8 cellular contexts compared by ENCODE assay signal in the genomic region with DNA sequence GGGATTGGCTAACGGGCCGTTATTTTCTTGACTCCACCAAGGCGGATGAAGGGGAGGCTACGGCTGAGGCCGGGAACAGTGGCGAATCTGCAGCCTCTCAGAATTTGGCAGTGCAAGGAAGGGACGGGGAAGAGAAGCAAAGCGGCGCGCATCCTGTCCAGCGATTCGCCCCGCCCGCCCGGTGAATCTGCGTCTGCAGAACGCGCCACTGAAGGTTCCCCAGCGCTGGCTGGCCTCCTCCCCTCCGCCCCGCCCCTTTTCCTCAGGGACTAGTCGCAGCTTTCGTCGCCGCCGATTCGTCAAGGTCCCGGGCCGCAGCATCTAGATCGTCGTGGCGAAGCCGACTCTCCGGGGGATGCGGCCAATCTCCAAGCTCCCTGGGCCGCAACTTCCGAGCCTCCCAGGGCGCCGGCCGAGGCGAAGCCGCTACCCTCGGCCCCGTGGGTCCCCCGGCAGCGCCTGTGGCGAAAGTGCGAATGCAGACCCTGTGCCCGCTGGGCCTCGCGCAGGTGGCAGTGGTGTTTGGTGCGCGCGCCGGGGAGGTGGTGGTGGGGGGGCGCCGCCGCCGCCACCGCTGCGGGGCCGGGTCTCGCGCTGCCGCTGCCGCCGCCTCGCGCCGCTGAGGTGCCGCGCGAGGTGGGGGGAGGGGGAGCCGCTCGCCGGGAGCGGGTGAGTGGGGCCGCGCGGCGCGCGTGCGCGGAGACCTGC. TPM values are rescaled to one million over a fixed set of nuclear protein-coding genes. Genes with fewer than 3 reads are reported as not detected.
DNase-seq lines count a peak whose midpoint lies in the region; ATAC-seq, FAIRE-seq and TF ChIP-seq lines count a peak whose summit lies in the region.

A gene (plus strand): TSS at position 299 of the 708 bp plus-strand sequence. CDS start 978 bp downstream, outside the sequence.

- no peaks in the 10 kb centered on the region for H4K20me1 ChIP-seq in mammary epithelial cell (ENCODE audit: insufficient read depth, low read length)

- peaks cover 12% of the 10 kb centered on the region for H3K4me1 Mint-ChIP-seq in WTC11

- peak within 1 kb of the TSS; percentile 95 for H3K4me3 Mint-ChIP-seq in WTC11

- peak within 1 kb of the TSS; percentile 96 for H2AFZ ChIP-seq in mammary epithelial cell (ENCODE audit: low read depth, low read length)

- dilution Hi-C loops in mammary epithelial cell (cut with HindIII; ENCODE audit: low sequenced_read_pairs): no loop called here

- peaks cover 30% of the 10 kb centered on the region for H3K79me2 ChIP-seq in mammary epithelial cell (ENCODE audit: insufficient read depth, low read length)

- no peak for FAIRE-seq in small intestine (lab: Jason Lieb, UNC)

- DNase-seq in AG08395 (ENCODE audit: low spot score) (peak; percentile 96), NCI-H2227 treated with DMSO at 0.1 percent for 48 hours (lab: John Stamatoyannopoulos, UW) (peak; percentile 91), WTC11 (ENCODE audit: low spot score) (peak; percentile 97), mammary epithelial cell (peak; percentile 93), iPS-NIHi7 (ENCODE audit: extremely low spot score) (peak; percentile 94), small intestine (peak; percentile 94)

- H3K4me3 ChIP-seq in mammary epithelial cell (replicated peaks in 1 of 3; ENCODE audit: insufficient read depth in 1 of 3, low read depth in 2 of 3, low read length in 3 of 3) (peak within 1 kb of the TSS; percentile 91 to 95 (median 93)), small intestine (ENCODE audit: low read depth in 1 of 2, low read length in 2 of 2) (peak within 1 kb of the TSS; percentile 83 to 91)

- CTCF ChIA-PET in WTC11 (lab: Charles Lee): interaction anchor here (0.7 kb wide), 1 partner anchor 27 kb away, joined by 4 read pairs; no protein-coding TSS in a partner anchor
- CTCF ChIA-PET in mammary epithelial cell (lab: Charles Lee; ENCODE audit: low non-redundant PET): no interaction called here

- H3K27ac ChIP-seq in mammary epithelial cell (ENCODE audit: insufficient read depth, low read depth, low read length) (peak within 1 kb of the TSS; percentile 91), small intestine (ENCODE audit: low read depth in 1 of 2, low read length in 1 of 2) (peak within 1 kb of the TSS; percentile 77 to 98)

- H3K9me3 Mint-ChIP-seq in WTC11: no peaks in the 10 kb centered on the region

- ATAC-seq in GM19023 (IDR thresholded peaks at IDR 0.05; ENCODE audit: unreplicated experiment) (peak; percentile 74), HG03175 (IDR thresholded peaks at IDR 0.05; ENCODE audit: unreplicated experiment) (peak; percentile 81), WTC11 (peak; percentile 64)

- H3K36me3 Mint-ChIP-seq in WTC11: peaks cover 39% of the 10 kb centered on the region

- TF ChIP-seq CTCF in WTC11 (IDR thresholded peaks at IDR 0.05) (no peak), mammary epithelial cell (conservative IDR thresholded peaks at IDR 0.05 in 1 of 2, IDR thresholded peaks at IDR 0.05 in 1 of 2; ENCODE audit: extremely low read depth in 1 of 2, insufficient read depth in 1 of 2, low read depth in 1 of 2, low read length in 2 of 2) (no peak)

- in situ Hi-C loops in mammary epithelial cell (cut with MboI; ENCODE audit: low sequenced_read_pairs in 2 of 2): no loop called here

- peaks cover 15% of the 10 kb centered on the region for H3K36me3 ChIP-seq in mammary epithelial cell (ENCODE audit: insufficient read depth, low read length)
- peaks cover 5 to 13% of the 10 kb centered on the region in 2 donors for H3K36me3 ChIP-seq in small intestine (ENCODE audit: control insufficient read depth in 2 of 2, insufficient read depth in 2 of 2, low read length in 2 of 2)

- H3K9me3 ChIP-seq in mammary epithelial cell (replicated peaks; ENCODE audit: insufficient read depth, low read length) (no peaks in the 10 kb centered on the region), small intestine (ENCODE audit: control insufficient read depth, low read depth) (no peaks in the 10 kb centered on the region)

- peak within 1 kb of the TSS; percentile 85 for H3K4me2 ChIP-seq in mammary epithelial cell (ENCODE audit: insufficient read depth, low read depth, low read length)

- H3K27ac Mint-ChIP-seq in WTC11: peak within 1 kb of the TSS; percentile 100

- peaks cover 3% of the 10 kb centered on the region; the same call in 1 of the 2 replicates for H3K27me3 Mint-ChIP-seq in WTC11 (ENCODE audit: low read depth)

- whole genome bisulfite sequencing in mammary epithelial cell (ENCODE audit: low coverage, missing lambda C conversion rate): 0% methylated on average over 5 of the region's 85 CpGs
- 0 to 1% (median 0%) methylated on average over 43 to 85 of the region's 85 CpGs for WGBS in small intestine, 3 donors

- no peaks in the 10 kb centered on the region for H3K27me3 ChIP-seq in mammary epithelial cell (ENCODE audit: insufficient read depth, low read length)
- no peaks in the 10 kb centered on the region for H3K27me3 ChIP-seq in small intestine (ENCODE audit: control insufficient read depth in 2 of 2, insufficient read depth in 2 of 2, low read length in 2 of 2)

- peak within 1 kb of the TSS; percentile 97 for H3K9ac ChIP-seq in mammary epithelial cell (ENCODE audit: insufficient read depth, low read length)

- no TSS peak for BruUV-seq in mammary epithelial cell (replicated peaks; lab: Mats Ljungman, UMichigan)

- H3K4me1 ChIP-seq in mammary epithelial cell (ENCODE audit: insufficient read depth, low read length) (peaks cover 15% of the 10 kb centered on the region), small intestine (ENCODE audit: control insufficient read depth in 2 of 2, insufficient read depth in 1 of 2, low read depth in 1 of 2, low read length in 1 of 2) (peaks cover 0 to 4% of the 10 kb centered on the region in 2 donors)

- intact Hi-C loops in mammary epithelial cell (cut with micrococcal nuclease): loop anchor here (1.0 to 10.0 kb wide), 2 partner anchors 35 to 907 kb away; no protein-coding TSS in a partner anchor

- POLR2A ChIA-PET in WTC11 (lab: Charles Lee): interaction anchor here (0.5 to 0.7 kb wide), 2 partner anchors 28 to 151 kb away, joined by 3 read pairs; a partner anchor contains a TSS

TF ChIP-seq in WTC11, 78 proteins besides CTCF, POLR2A, EP300 and RAD21 (continues in another document):
- TF ChIP-seq ZNF416 (CRISPR knock-in tag; IDR thresholded peaks at IDR 0.05): 0 out of 2 replicates have a peak, but pooled peaks have one; percentile 34
- TF ChIP-seq, protein P1, sequence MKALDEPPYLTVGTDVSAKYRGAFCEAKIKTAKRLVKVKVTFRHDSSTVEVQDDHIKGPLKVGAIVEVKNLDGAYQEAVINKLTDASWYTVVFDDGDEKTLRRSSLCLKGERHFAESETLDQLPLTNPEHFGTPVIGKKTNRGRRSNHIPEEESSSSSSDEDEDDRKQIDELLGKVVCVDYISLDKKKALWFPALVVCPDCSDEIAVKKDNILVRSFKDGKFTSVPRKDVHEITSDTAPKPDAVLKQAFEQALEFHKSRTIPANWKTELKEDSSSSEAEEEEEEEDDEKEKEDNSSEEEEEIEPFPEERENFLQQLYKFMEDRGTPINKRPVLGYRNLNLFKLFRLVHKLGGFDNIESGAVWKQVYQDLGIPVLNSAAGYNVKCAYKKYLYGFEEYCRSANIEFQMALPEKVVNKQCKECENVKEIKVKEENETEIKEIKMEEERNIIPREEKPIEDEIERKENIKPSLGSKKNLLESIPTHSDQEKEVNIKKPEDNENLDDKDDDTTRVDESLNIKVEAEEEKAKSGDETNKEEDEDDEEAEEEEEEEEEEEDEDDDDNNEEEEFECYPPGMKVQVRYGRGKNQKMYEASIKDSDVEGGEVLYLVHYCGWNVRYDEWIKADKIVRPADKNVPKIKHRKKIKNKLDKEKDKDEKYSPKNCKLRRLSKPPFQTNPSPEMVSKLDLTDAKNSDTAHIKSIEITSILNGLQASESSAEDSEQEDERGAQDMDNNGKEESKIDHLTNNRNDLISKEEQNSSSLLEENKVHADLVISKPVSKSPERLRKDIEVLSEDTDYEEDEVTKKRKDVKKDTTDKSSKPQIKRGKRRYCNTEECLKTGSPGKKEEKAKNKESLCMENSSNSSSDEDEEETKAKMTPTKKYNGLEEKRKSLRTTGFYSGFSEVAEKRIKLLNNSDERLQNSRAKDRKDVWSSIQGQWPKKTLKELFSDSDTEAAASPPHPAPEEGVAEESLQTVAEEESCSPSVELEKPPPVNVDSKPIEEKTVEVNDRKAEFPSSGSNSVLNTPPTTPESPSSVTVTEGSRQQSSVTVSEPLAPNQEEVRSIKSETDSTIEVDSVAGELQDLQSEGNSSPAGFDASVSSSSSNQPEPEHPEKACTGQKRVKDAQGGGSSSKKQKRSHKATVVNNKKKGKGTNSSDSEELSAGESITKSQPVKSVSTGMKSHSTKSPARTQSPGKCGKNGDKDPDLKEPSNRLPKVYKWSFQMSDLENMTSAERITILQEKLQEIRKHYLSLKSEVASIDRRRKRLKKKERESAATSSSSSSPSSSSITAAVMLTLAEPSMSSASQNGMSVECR (CRISPR knock-in tag; IDR thresholded peaks at IDR 0.05; ENCODE audit: borderline replicate concordance): peak; percentile 62; the same call in 1 of the 2 replicates
- TF ChIP-seq, protein P2, sequence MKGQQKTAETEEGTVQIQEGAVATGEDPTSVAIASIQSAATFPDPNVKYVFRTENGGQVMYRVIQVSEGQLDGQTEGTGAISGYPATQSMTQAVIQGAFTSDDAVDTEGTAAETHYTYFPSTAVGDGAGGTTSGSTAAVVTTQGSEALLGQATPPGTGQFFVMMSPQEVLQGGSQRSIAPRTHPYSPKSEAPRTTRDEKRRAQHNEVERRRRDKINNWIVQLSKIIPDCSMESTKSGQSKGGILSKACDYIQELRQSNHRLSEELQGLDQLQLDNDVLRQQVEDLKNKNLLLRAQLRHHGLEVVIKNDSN (CRISPR knock-in tag; IDR thresholded peaks at IDR 0.05): peak; percentile 47; the same call in 1 of the 2 replicates

RNA-seq across cellular contexts. Expression of the gene that starts here (rescaled TPM):
- total RNA-seq in WTC11 (2021) (29.3 to 31.1 TPM (median 29.4 TPM) in 3 replicates), mammary epithelial cell (10 to 100 TPM in 1 of 2 donors, 1 to 10 TPM in 1; 8.5 to 14.8 TPM)
- polyA plus RNA-seq in mammary epithelial cell (2.6 TPM), small intestine (10 to 100 TPM in 1 of 3 donors, 1 to 10 TPM in 2; 6.9 to 10.3 (median 7.8) TPM)
- 10.4 TPM for polyA minus RNA-seq in mammary epithelial cell

Comparison
In these comparisons a context has a peak if more than half of its experiments do, and no peak if none do; other contexts are left out.
1. Peak in every context shown above with its lines: DNase-seq, ATAC-seq, H3K4me3 ChIP-seq and H3K27ac ChIP-seq.